8 cellular contexts compared by ENCODE assay signal in genomic region chr3:132417695-132418520, GRCh38. TPM values are rescaled to one million over a fixed set of nuclear protein-coding genes. Genes with fewer than 3 reads are reported as not detected.
A peak's percentile ranks its signal among the peaks of the same experiment; 100 is the strongest.
DNase-seq lines count a peak whose midpoint lies in the region; ATAC-seq and TF ChIP-seq lines count a peak whose summit lies in the region.

No MANE protein-coding gene starts in this region.

- TF ChIP-seq CTCF in Calu3 (IDR thresholded peaks at IDR 0.05; ENCODE audit: unreplicated experiment) (no peak), neutrophil (IDR thresholded peaks at IDR 0.05) (no peak)

- BruUV-seq in Calu3 (replicated peaks; lab: Mats Ljungman, UMichigan), result no TSS peak

- no peaks in the 10 kb centered on the region for H3K27me3 ChIP-seq in neutrophil

- peak; percentile 78 for DNase-seq in Calu3
- peak; percentile 9 for DNase-seq in NCI-H774 (lab: John Stamatoyannopoulos, UW)
- peak; percentile 44 for DNase-seq in activated T-helper 1 cell treated with anti-CD3 and anti-CD28 coated beads, Interleukin-12 subunit alpha, Interleukin-12 subunit beta, Interleukin-2, Interleukin-4 antibody, amounts not matched to agents 30 ng/mL and 10 ng/mL and 1 ng/mL, durations not matched to agents 14 hours and 24 hours and 36 hours (ENCODE audit: low spot score)
- peak; percentile 76 for DNase-seq in foreskin melanocyte

- H3K36me3 ChIP-seq in neutrophil, result no peaks in the 10 kb centered on the region
- no peaks in the 10 kb centered on the region for H3K36me3 ChIP-seq in urinary bladder (ENCODE audit: insufficient read depth)

- H3K4me3 Mint-ChIP-seq in Calu3 (ENCODE audit: low read depth, unreplicated experiment), result peak overlapping the region; percentile 91
- H3K4me3 Mint-ChIP-seq in activated T-helper 1 cell treated with anti-CD3 and anti-CD28 coated beads, Interleukin-12 subunit alpha, Interleukin-12 subunit beta, Interleukin-2, Interleukin-4 antibody, amounts not matched to agents 30 ng/mL and 10 ng/mL and 1 ng/mL, durations not matched to agents 14 hours and 24 hours and 36 hours, result peak overlapping the region; percentile 100

- no peaks in the 10 kb centered on the region for H3K27me3 Mint-ChIP-seq in Calu3 (ENCODE audit: unreplicated experiment)
- H3K27me3 Mint-ChIP-seq in activated T-helper 1 cell treated with anti-CD3 and anti-CD28 coated beads, Interleukin-12 subunit alpha, Interleukin-12 subunit beta, Interleukin-2, Interleukin-4 antibody, amounts not matched to agents 30 ng/mL and 10 ng/mL and 1 ng/mL, durations not matched to agents 14 hours and 24 hours and 36 hours (ENCODE audit: insufficient read depth), result no peaks in the 10 kb centered on the region

- no peaks in the 10 kb centered on the region for H3K9me3 Mint-ChIP-seq in Calu3 (ENCODE audit: low read depth, unreplicated experiment)
- no peaks in the 10 kb centered on the region for H3K9me3 Mint-ChIP-seq in activated T-helper 1 cell treated with anti-CD3 and anti-CD28 coated beads, Interleukin-12 subunit alpha, Interleukin-12 subunit beta, Interleukin-2, Interleukin-4 antibody, amounts not matched to agents 30 ng/mL and 10 ng/mL and 1 ng/mL, durations not matched to agents 14 hours and 24 hours and 36 hours

- H3K4me3 ChIP-seq in neutrophil (ENCODE audit: low read depth in 1 of 2, low read length in 1 of 2) (peak overlapping the region; percentile 92 to 96), urinary bladder (ENCODE audit: low read depth, low read length) (peak overlapping the region; percentile 91)

- peaks cover 34% of the 10 kb centered on the region for H3K4me1 Mint-ChIP-seq in Calu3 (ENCODE audit: low read depth, unreplicated experiment)
- H3K4me1 Mint-ChIP-seq in activated T-helper 1 cell treated with anti-CD3 and anti-CD28 coated beads, Interleukin-12 subunit alpha, Interleukin-12 subunit beta, Interleukin-2, Interleukin-4 antibody, amounts not matched to agents 30 ng/mL and 10 ng/mL and 1 ng/mL, durations not matched to agents 14 hours and 24 hours and 36 hours (ENCODE audit: low read depth), result peaks cover 31% of the 10 kb centered on the region

- WGBS in urinary bladder, result under 1% methylated on average over 32 of the region's 32 CpGs

- intact Hi-C loops in Calu3 (cut with micrococcal nuclease; ENCODE audit: unreplicated experiment), result loop anchor here (5.0 kb wide), 1 partner anchor 161 kb away; no protein-coding TSS in a partner anchor
- intact Hi-C loops in activated T-helper 1 cell treated with anti-CD3 and anti-CD28 coated beads, Interleukin-12 subunit alpha, Interleukin-12 subunit beta, Interleukin-2, Interleukin-4 antibody, amounts not matched to agents 30 ng/mL and 10 ng/mL and 1 ng/mL, durations not matched to agents 14 hours and 24 hours and 36 hours (cut with micrococcal nuclease), result loop anchor here (1.0 to 5.0 kb wide), 15 partner anchors 17 to 1672 kb away; partner anchors contain the start of genes ASTE1, ATP2C1, CDV3 and MRPL3

- H3K27ac Mint-ChIP-seq in Calu3 (ENCODE audit: unreplicated experiment), result peak overlapping the region; percentile 90
- peak overlapping the region; percentile 98 for H3K27ac Mint-ChIP-seq in activated T-helper 1 cell treated with anti-CD3 and anti-CD28 coated beads, Interleukin-12 subunit alpha, Interleukin-12 subunit beta, Interleukin-2, Interleukin-4 antibody, amounts not matched to agents 30 ng/mL and 10 ng/mL and 1 ng/mL, durations not matched to agents 14 hours and 24 hours and 36 hours

- CTCF ChIA-PET in Calu3 (lab: Charles Lee), result interaction anchor here (0.5 to 1.3 kb wide), 7 partner anchors 12 to 188 kb away, joined by 3 to 5 read pairs (median 3); partner anchors contain the start of gene ACP3

- H3K9me3 ChIP-seq in neutrophil, result no peaks in the 10 kb centered on the region

- H3K36me3 Mint-ChIP-seq in Calu3 (ENCODE audit: insufficient read depth, unreplicated experiment), result peaks cover 25% of the 10 kb centered on the region
- H3K36me3 Mint-ChIP-seq in activated T-helper 1 cell treated with anti-CD3 and anti-CD28 coated beads, Interleukin-12 subunit alpha, Interleukin-12 subunit beta, Interleukin-2, Interleukin-4 antibody, amounts not matched to agents 30 ng/mL and 10 ng/mL and 1 ng/mL, durations not matched to agents 14 hours and 24 hours and 36 hours (ENCODE audit: low read depth), result peaks cover 2% of the 10 kb centered on the region

- peaks cover 21 to 33% of the 10 kb centered on the region in 2 experiments for H3K4me1 ChIP-seq in neutrophil (ENCODE audit: control insufficient read depth in 1 of 2, insufficient read depth in 1 of 2, low read depth in 1 of 2, low read length in 1 of 2)
- H3K4me1 ChIP-seq in urinary bladder (ENCODE audit: insufficient read depth), result no peaks in the 10 kb centered on the region

- peak overlapping the region; percentile 98 for H3K27ac ChIP-seq in neutrophil
- peak overlapping the region; percentile 69 for H3K27ac ChIP-seq in urinary bladder (ENCODE audit: low read depth)

- ATAC-seq in GM19395 (IDR thresholded peaks at IDR 0.05; ENCODE audit: unreplicated experiment) (peak; percentile 57), HG03460 (IDR thresholded peaks at IDR 0.05; ENCODE audit: unreplicated experiment) (peak; percentile 45)

RNA-seq across cellular contexts. Expression of gene DNAJC13, which starts 0.6 kb away (rescaled TPM):
- total RNA-seq in Calu3 (2022) (72.4 and 75.6 TPM in 2 replicates), urinary bladder (111 TPM)
- total RNA-seq in activated T-helper 1 cell treated with anti-CD3 and anti-CD28 coated beads, Interleukin-12 subunit alpha, Interleukin-12 subunit beta, Interleukin-2, Interleukin-4 antibody, amounts not matched to agents 30 ng/mL and 10 ng/mL and 1 ng/mL, durations not matched to agents 14 hours and 24 hours and 36 hours, result 30.2 and 34.0 TPM in 2 replicates
- polyA plus RNA-seq in urinary bladder, result 17.3 TPM

Comparison
In these comparisons a context has a peak if more than half of its experiments do, and no peak if none do; other contexts are left out.
1. Peak in every context shown above with its lines: DNase-seq, ATAC-seq, H3K4me3 ChIP-seq and H3K27ac ChIP-seq.
2. DNase-seq: peak in every context shown above with its lines; median percentile 78 in Calu3; 76 in foreskin melanocyte; 44 in activated T-helper 1 cell treated with anti-CD3 and anti-CD28 coated beads, Interleukin-12 subunit alpha, Interleukin-12 subunit beta, Interleukin-2, Interleukin-4 antibody, amounts not matched to agents 30 ng/mL and 10 ng/mL and 1 ng/mL, durations not matched to agents 14 hours and 24 hours and 36 hours; 9 in NCI-H774.